ENCODE assay signal across 1 cellular context in the genomic region with DNA sequence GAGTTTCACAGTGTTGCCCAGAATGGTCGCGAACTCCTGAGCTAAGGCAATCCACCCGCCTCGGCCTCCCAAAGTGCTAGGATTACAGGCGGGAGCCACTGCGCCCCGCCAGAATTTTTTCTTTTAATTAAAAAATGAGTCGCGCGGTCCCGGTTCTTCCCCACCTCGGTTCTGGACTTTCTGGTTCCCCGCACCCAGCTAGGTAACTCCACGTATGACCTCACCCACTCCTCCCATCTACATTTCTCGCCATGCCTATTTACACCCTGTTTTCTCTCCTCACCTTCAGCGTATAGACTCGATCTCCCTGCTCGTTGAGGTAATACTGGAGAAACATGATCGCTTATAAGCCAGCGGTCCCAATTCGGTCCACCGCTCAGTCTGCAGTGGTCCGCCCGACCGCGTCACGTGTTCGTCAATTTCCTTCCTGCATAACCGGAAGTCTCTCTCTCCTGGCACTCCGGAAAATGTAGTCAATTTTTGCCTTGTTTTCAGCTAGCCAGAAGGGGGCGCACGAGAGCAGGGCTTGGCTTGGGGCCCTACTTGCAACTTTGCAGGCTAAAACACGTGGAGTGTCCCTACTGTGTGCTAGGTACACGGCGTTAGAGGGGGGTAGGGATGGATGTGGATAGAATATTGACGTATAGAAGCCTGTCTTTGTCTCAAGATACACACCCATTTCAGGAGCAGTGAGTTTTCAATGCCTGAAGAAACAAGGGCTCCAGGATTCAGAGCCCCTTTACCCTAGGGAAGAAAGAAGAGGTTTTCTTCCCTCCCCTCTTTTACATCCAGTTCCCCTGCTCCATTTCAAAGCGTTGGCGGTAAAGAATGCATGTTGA.
TF ChIP-seq lines count a peak whose summit lies in the region.

Gene NOP10 (minus strand): TSS at position 400 of the 839 bp plus-strand sequence. CDS start 63 bp downstream, at position 337.
A gene with protein sequence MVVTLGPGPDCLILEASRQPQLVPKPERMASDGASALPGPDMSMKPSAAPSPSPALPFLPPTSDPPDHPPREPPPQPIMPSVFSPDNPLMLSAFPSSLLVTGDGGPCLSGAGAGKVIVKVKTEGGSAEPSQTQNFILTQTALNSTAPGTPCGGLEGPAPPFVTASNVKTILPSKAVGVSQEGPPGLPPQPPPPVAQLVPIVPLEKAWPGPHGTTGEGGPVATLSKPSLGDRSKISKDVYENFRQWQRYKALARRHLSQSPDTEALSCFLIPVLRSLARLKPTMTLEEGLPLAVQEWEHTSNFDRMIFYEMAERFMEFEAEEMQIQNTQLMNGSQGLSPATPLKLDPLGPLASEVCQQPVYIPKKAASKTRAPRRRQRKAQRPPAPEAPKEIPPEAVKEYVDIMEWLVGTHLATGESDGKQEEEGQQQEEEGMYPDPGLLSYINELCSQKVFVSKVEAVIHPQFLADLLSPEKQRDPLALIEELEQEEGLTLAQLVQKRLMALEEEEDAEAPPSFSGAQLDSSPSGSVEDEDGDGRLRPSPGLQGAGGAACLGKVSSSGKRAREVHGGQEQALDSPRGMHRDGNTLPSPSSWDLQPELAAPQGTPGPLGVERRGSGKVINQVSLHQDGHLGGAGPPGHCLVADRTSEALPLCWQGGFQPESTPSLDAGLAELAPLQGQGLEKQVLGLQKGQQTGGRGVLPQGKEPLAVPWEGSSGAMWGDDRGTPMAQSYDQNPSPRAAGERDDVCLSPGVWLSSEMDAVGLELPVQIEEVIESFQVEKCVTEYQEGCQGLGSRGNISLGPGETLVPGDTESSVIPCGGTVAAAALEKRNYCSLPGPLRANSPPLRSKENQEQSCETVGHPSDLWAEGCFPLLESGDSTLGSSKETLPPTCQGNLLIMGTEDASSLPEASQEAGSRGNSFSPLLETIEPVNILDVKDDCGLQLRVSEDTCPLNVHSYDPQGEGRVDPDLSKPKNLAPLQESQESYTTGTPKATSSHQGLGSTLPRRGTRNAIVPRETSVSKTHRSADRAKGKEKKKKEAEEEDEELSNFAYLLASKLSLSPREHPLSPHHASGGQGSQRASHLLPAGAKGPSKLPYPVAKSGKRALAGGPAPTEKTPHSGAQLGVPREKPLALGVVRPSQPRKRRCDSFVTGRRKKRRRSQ (plus strand): TSS at position 579 of the 839 bp plus-strand sequence. CDS start 382 bp downstream, outside the sequence.

TF ChIP-seq in HepG2, 621 proteins besides CTCF, POLR2A, EP300 and RAD21 (continued from another document and continues in another):
- 0 out of 2 replicates have a peak, but pooled peaks have one; percentile 56 for TF ChIP-seq HMGXB3 (CRISPR knock-in tag; IDR thresholded peaks at IDR 0.05; ENCODE audit: borderline replicate concordance)
- TF ChIP-seq, protein P1, sequence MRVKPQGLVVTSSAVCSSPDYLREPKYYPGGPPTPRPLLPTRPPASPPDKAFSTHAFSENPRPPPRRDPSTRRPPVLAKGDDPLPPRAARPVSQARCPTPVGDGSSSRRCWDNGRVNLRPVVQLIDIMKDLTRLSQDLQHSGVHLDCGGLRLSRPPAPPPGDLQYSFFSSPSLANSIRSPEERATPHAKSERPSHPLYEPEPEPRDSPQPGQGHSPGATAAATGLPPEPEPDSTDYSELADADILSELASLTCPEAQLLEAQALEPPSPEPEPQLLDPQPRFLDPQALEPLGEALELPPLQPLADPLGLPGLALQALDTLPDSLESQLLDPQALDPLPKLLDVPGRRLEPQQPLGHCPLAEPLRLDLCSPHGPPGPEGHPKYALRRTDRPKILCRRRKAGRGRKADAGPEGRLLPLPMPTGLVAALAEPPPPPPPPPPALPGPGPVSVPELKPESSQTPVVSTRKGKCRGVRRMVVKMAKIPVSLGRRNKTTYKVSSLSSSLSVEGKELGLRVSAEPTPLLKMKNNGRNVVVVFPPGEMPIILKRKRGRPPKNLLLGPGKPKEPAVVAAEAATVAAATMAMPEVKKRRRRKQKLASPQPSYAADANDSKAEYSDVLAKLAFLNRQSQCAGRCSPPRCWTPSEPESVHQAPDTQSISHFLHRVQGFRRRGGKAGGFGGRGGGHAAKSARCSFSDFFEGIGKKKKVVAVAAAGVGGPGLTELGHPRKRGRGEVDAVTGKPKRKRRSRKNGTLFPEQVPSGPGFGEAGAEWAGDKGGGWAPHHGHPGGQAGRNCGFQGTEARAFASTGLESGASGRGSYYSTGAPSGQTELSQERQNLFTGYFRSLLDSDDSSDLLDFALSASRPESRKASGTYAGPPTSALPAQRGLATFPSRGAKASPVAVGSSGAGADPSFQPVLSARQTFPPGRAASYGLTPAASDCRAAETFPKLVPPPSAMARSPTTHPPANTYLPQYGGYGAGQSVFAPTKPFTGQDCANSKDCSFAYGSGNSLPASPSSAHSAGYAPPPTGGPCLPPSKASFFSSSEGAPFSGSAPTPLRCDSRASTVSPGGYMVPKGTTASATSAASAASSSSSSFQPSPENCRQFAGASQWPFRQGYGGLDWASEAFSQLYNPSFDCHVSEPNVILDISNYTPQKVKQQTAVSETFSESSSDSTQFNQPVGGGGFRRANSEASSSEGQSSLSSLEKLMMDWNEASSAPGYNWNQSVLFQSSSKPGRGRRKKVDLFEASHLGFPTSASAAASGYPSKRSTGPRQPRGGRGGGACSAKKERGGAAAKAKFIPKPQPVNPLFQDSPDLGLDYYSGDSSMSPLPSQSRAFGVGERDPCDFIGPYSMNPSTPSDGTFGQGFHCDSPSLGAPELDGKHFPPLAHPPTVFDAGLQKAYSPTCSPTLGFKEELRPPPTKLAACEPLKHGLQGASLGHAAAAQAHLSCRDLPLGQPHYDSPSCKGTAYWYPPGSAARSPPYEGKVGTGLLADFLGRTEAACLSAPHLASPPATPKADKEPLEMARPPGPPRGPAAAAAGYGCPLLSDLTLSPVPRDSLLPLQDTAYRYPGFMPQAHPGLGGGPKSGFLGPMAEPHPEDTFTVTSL (CRISPR knock-in tag; IDR thresholded peaks at IDR 0.05; ENCODE audit: borderline replicate concordance) = peak; percentile 38; the same call in 1 of the 2 replicates
- TF ChIP-seq REL (CRISPR knock-in tag; conservative IDR thresholded peaks at IDR 0.05) = no peak
- no peak for TF ChIP-seq ZNF772 (CRISPR knock-in tag; IDR thresholded peaks at IDR 0.05)
- TF ChIP-seq MTA1 (CRISPR knock-in tag; IDR thresholded peaks at IDR 0.05; ENCODE audit: borderline replicate concordance) = 0 out of 2 replicates have a peak, but pooled peaks have one; percentile 26
- no peak for TF ChIP-seq ZFYVE20 (CRISPR knock-in tag; IDR thresholded peaks at IDR 0.05; ENCODE audit: borderline replicate concordance, low read depth)
- TF ChIP-seq, protein P2, sequence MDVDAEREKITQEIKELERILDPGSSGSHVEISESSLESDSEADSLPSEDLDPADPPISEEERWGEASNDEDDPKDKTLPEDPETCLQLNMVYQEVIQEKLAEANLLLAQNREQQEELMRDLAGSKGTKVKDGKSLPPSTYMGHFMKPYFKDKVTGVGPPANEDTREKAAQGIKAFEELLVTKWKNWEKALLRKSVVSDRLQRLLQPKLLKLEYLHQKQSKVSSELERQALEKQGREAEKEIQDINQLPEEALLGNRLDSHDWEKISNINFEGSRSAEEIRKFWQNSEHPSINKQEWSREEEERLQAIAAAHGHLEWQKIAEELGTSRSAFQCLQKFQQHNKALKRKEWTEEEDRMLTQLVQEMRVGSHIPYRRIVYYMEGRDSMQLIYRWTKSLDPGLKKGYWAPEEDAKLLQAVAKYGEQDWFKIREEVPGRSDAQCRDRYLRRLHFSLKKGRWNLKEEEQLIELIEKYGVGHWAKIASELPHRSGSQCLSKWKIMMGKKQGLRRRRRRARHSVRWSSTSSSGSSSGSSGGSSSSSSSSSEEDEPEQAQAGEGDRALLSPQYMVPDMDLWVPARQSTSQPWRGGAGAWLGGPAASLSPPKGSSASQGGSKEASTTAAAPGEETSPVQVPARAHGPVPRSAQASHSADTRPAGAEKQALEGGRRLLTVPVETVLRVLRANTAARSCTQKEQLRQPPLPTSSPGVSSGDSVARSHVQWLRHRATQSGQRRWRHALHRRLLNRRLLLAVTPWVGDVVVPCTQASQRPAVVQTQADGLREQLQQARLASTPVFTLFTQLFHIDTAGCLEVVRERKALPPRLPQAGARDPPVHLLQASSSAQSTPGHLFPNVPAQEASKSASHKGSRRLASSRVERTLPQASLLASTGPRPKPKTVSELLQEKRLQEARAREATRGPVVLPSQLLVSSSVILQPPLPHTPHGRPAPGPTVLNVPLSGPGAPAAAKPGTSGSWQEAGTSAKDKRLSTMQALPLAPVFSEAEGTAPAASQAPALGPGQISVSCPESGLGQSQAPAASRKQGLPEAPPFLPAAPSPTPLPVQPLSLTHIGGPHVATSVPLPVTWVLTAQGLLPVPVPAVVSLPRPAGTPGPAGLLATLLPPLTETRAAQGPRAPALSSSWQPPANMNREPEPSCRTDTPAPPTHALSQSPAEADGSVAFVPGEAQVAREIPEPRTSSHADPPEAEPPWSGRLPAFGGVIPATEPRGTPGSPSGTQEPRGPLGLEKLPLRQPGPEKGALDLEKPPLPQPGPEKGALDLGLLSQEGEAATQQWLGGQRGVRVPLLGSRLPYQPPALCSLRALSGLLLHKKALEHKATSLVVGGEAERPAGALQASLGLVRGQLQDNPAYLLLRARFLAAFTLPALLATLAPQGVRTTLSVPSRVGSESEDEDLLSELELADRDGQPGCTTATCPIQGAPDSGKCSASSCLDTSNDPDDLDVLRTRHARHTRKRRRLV (CRISPR knock-in tag; IDR thresholded peaks at IDR 0.05) = peak; percentile 63; the same call in 1 of the 2 replicates
- TF ChIP-seq RAD51 (IDR thresholded peaks at IDR 0.05; ENCODE audit: borderline replicate concordance) = peak; percentile 82
- 0 out of 2 replicates have a peak, but pooled peaks have one; percentile 51 for TF ChIP-seq THRA (CRISPR knock-in tag; IDR thresholded peaks at IDR 0.05; ENCODE audit: borderline replicate concordance)
- TF ChIP-seq NONO (IDR thresholded peaks at IDR 0.05) = no peak
- peak; percentile 93 for TF ChIP-seq NONO (CRISPR knock-in tag; conservative IDR thresholded peaks at IDR 0.05)
- no peak for TF ChIP-seq CBX2 (IDR thresholded peaks at IDR 0.05; ENCODE audit: low read depth, low read length)
- 0 out of 2 replicates have a peak, but pooled peaks have one; percentile 20 for TF ChIP-seq CBX2 (CRISPR knock-in tag; IDR thresholded peaks at IDR 0.05; ENCODE audit: low read depth)
- TF ChIP-seq, protein P3, sequence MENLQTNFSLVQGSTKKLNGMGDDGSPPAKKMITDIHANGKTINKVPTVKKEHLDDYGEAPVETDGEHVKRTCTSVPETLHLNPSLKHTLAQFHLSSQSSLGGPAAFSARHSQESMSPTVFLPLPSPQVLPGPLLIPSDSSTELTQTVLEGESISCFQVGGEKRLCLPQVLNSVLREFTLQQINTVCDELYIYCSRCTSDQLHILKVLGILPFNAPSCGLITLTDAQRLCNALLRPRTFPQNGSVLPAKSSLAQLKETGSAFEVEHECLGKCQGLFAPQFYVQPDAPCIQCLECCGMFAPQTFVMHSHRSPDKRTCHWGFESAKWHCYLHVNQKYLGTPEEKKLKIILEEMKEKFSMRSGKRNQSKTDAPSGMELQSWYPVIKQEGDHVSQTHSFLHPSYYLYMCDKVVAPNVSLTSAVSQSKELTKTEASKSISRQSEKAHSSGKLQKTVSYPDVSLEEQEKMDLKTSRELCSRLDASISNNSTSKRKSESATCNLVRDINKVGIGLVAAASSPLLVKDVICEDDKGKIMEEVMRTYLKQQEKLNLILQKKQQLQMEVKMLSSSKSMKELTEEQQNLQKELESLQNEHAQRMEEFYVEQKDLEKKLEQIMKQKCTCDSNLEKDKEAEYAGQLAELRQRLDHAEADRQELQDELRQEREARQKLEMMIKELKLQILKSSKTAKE (CRISPR knock-in tag; IDR thresholded peaks at IDR 0.05; ENCODE audit: borderline replicate concordance) = no peak
- TF ChIP-seq BRF2 (CRISPR knock-in tag; IDR thresholded peaks at IDR 0.05) = peak; percentile 61; the same call in 1 of the 2 replicates
- TF ChIP-seq PCBP2 (optimal IDR thresholded peaks at IDR 0.05; ENCODE audit: low read depth, low read length, poor library complexity, severe bottlenecking) = no peak
- peak; percentile 93 for TF ChIP-seq PHF20 (CRISPR knock-in tag; IDR thresholded peaks at IDR 0.05)
